Comparison of ENCODE assay signal across 18 cellular contexts in genomic region chr18:41660654-41661053, GRCh38.
DNase-seq lines count a peak whose midpoint lies in the region; ATAC-seq and TF ChIP-seq lines count a peak whose summit lies in the region.
"Had no signal": no experiment of that assay in that cellular context is flagged by ENCODE, and none has a peak within 500 bp of the region (broad histone marks: within the 10 kb centered on the region; RNA-seq: fewer than 3 reads in every experiment).

No MANE protein-coding gene starts in this region.

- H3K27me3 ChIP-seq in RWPE2 (ENCODE audit: insufficient read depth, poor library complexity, severe bottlenecking), result no peaks in the 10 kb centered on the region
- no peaks in the 10 kb centered on the region for H3K27me3 ChIP-seq in left ventricle myocardium inferior (ENCODE audit: low read depth)
- H3K27me3 ChIP-seq: BLaER1 treated with 17β-estradiol and CSF1 and Interleukin-3, amounts not matched to agents 10 nM and 100 nM; SJCRH30 had no signal

- ATAC-seq in HG03565 (IDR thresholded peaks at IDR 0.05; ENCODE audit: unreplicated experiment) (peak; percentile 41), RWPE2 (ENCODE audit: low read depth) (peak; percentile 64)
- ATAC-seq: K562 had no signal

- CTCF ChIA-PET in activated CD4-positive, alpha-beta memory T cell treated with anti-CD3 and anti-CD28 coated beads, Interleukin-2, amount 10 ng/mL, durations not matched to agents 7 days and 5 days (lab: Charles Lee), result no interaction called here
- CTCF ChIA-PET in activated CD4-positive, alpha-beta memory T cell treated with anti-CD3 and anti-CD28 coated beads for 36 hours (lab: Charles Lee), result no interaction called here

- peak overlapping the region; percentile 81 for H3K27ac Mint-ChIP-seq in neural crest cell (ENCODE audit: unreplicated experiment)
- no peak overlapping the region for H3K27ac Mint-ChIP-seq in activated CD4-positive, alpha-beta memory T cell treated with anti-CD3 and anti-CD28 coated beads, Interleukin-2, amount 10 ng/mL, durations not matched to agents 7 days and 5 days
- no peak overlapping the region for H3K27ac Mint-ChIP-seq in activated CD4-positive, alpha-beta memory T cell treated with anti-CD3 and anti-CD28 coated beads for 36 hours

- DNase-seq in RWPE2 (ENCODE audit: low spot score), result no peak
- peak; percentile 22 for DNase-seq in dedifferentiated amniotic fluid mesenchymal stem cell (ENCODE audit: extremely low spot score)
- DNase-seq in neural crest cell (ENCODE audit: low read depth, low spot score), result no peak
- DNase-seq in activated CD4-positive, alpha-beta memory T cell treated with anti-CD3 and anti-CD28 coated beads, Interleukin-2, amount 10 ng/mL, durations not matched to agents 7 days and 5 days, result no peak
- DNase-seq in left ventricle myocardium inferior, result no peak
- DNase-seq in activated CD4-positive, alpha-beta memory T cell treated with anti-CD3 and anti-CD28 coated beads for 36 hours, result no peak
- DNase-seq: DMS 273 treated with DMSO at 0.1 percent for 48 hours, GM23248, NCI-H1092 treated with DMSO at 0.1 percent for 48 hours, NCI-H1694, NCI-H2107, NCI-H446, RPMI8226, SJCRH30 had no signal

- peaks cover 22% of the 10 kb centered on the region for H3K4me1 Mint-ChIP-seq in neural crest cell
- H3K4me1 Mint-ChIP-seq in activated CD4-positive, alpha-beta memory T cell treated with anti-CD3 and anti-CD28 coated beads, Interleukin-2, amount 10 ng/mL, durations not matched to agents 7 days and 5 days, result no peaks in the 10 kb centered on the region
- no peaks in the 10 kb centered on the region for H3K4me1 Mint-ChIP-seq in activated CD4-positive, alpha-beta memory T cell treated with anti-CD3 and anti-CD28 coated beads for 36 hours (ENCODE audit: low read depth)

- no peaks in the 10 kb centered on the region for H3K36me3 ChIP-seq in RWPE2 (ENCODE audit: low read depth)
- no peaks in the 10 kb centered on the region for H3K36me3 ChIP-seq in left ventricle myocardium inferior
- H3K36me3 ChIP-seq: BLaER1 treated with 17β-estradiol and CSF1 and Interleukin-3, amounts not matched to agents 10 nM and 100 nM; SJCRH30 had no signal

- H3K27me3 Mint-ChIP-seq in neural crest cell (ENCODE audit: low read depth), result no peaks in the 10 kb centered on the region
- H3K27me3 Mint-ChIP-seq in activated CD4-positive, alpha-beta memory T cell treated with anti-CD3 and anti-CD28 coated beads, Interleukin-2, amount 10 ng/mL, durations not matched to agents 7 days and 5 days, result no peaks in the 10 kb centered on the region
- no peaks in the 10 kb centered on the region for H3K27me3 Mint-ChIP-seq in activated CD4-positive, alpha-beta memory T cell treated with anti-CD3 and anti-CD28 coated beads for 36 hours

- H3K4me3 ChIP-seq in RWPE2 (ENCODE audit: severe bottlenecking) (no peak overlapping the region), left ventricle myocardium inferior (no peak overlapping the region)
- H3K4me3 ChIP-seq: BLaER1 treated with 17β-estradiol and CSF1 and Interleukin-3, amounts not matched to agents 10 nM and 100 nM; GM23248; K562; SJCRH30 had no signal

- H3K27ac ChIP-seq in RWPE2 (ENCODE audit: poor library complexity, severe bottlenecking) (no peak overlapping the region), left ventricle myocardium inferior (replicated peaks) (no peak overlapping the region)
- H3K27ac ChIP-seq: BLaER1 treated with 17β-estradiol and CSF1 and Interleukin-3, amounts not matched to agents 10 nM and 100 nM; GM23248; HL-60; SJCRH30 had no signal

- no peak for TF ChIP-seq CTCF in RWPE2 (IDR thresholded peaks at IDR 0.05; ENCODE audit: poor library complexity, severe bottlenecking)
- no peak for TF ChIP-seq CTCF in neural crest cell (conservative IDR thresholded peaks at IDR 0.05)
- TF ChIP-seq CTCF in left ventricle myocardium inferior (IDR thresholded peaks at IDR 0.05; ENCODE audit: borderline replicate concordance), result no peak

- no peaks in the 10 kb centered on the region for H3K9me3 ChIP-seq in RWPE2 (ENCODE audit: severe bottlenecking)
- peaks cover 21% of the 10 kb centered on the region for H3K9me3 ChIP-seq in left ventricle myocardium inferior (replicated peaks)
- H3K9me3 ChIP-seq: SJCRH30 had no signal

- H3K4me1 ChIP-seq in RWPE2 (ENCODE audit: insufficient read depth, poor library complexity, severe bottlenecking), result no peaks in the 10 kb centered on the region
- H3K4me1 ChIP-seq in left ventricle myocardium inferior, result no peaks in the 10 kb centered on the region
- H3K4me1 ChIP-seq: SJCRH30 had no signal

- no peaks in the 10 kb centered on the region for H3K36me3 Mint-ChIP-seq in neural crest cell (ENCODE audit: low read depth)
- H3K36me3 Mint-ChIP-seq in activated CD4-positive, alpha-beta memory T cell treated with anti-CD3 and anti-CD28 coated beads, Interleukin-2, amount 10 ng/mL, durations not matched to agents 7 days and 5 days (ENCODE audit: low read depth), result no peaks in the 10 kb centered on the region
- H3K36me3 Mint-ChIP-seq in activated CD4-positive, alpha-beta memory T cell treated with anti-CD3 and anti-CD28 coated beads for 36 hours, result no peaks in the 10 kb centered on the region

- intact Hi-C loops in left ventricle myocardium inferior (cut with micrococcal nuclease), result no loop called here
- intact Hi-C loops in activated CD4-positive, alpha-beta memory T cell treated with anti-CD3 and anti-CD28 coated beads for 36 hours (cut with micrococcal nuclease), result no loop called here

- peaks cover 5% of the 10 kb centered on the region for H3K9me3 Mint-ChIP-seq in neural crest cell
- no peaks in the 10 kb centered on the region for H3K9me3 Mint-ChIP-seq in activated CD4-positive, alpha-beta memory T cell treated with anti-CD3 and anti-CD28 coated beads, Interleukin-2, amount 10 ng/mL, durations not matched to agents 7 days and 5 days
- H3K9me3 Mint-ChIP-seq in activated CD4-positive, alpha-beta memory T cell treated with anti-CD3 and anti-CD28 coated beads for 36 hours, result peaks cover 3% of the 10 kb centered on the region

- H3K4me3 Mint-ChIP-seq in neural crest cell, result no peak overlapping the region
- H3K4me3 Mint-ChIP-seq in activated CD4-positive, alpha-beta memory T cell treated with anti-CD3 and anti-CD28 coated beads, Interleukin-2, amount 10 ng/mL, durations not matched to agents 7 days and 5 days, result no peak overlapping the region
- no peak overlapping the region for H3K4me3 Mint-ChIP-seq in activated CD4-positive, alpha-beta memory T cell treated with anti-CD3 and anti-CD28 coated beads for 36 hours

- POLR2A ChIA-PET in activated CD4-positive, alpha-beta memory T cell treated with anti-CD3 and anti-CD28 coated beads, Interleukin-2, amount 10 ng/mL, durations not matched to agents 7 days and 5 days (lab: Charles Lee), result no interaction called here
- POLR2A ChIA-PET in activated CD4-positive, alpha-beta memory T cell treated with anti-CD3 and anti-CD28 coated beads for 36 hours (lab: Charles Lee), result no interaction called here
